In genomic region chr5:117945261-117945660, GRCh38 we compare ENCODE assay signal across 23 cellular contexts.
"Had no signal": no experiment of that assay in that cellular context is flagged by ENCODE, and none has a peak within 500 bp of the region (broad histone marks: within the 10 kb centered on the region; RNA-seq: fewer than 3 reads in every experiment).

No MANE protein-coding gene starts in this region.

- H3K36me3 ChIP-seq: Peyer's patch had no signal

- ATAC-seq: activated T-helper 17 cell treated with anti-CD3 and anti-CD28 coated beads, Interleukin-2, amount 50 U/mL, for 72 hours had no signal

- H3K27me3 ChIP-seq: Peyer's patch had no signal

- H3K27ac Mint-ChIP-seq: activated B cell treated with CpG ODN at 0.5 μM for 24 hours; activated CD4-positive, alpha-beta T cell treated with anti-CD3 and anti-CD28 coated beads, Interleukin-2, amount 10 ng/mL, durations not matched to agents 24 days and 14 days; activated naive CD4-positive, alpha-beta T cell treated with anti-CD3 and anti-CD28 coated beads for 36 hours; activated naive CD8-positive, alpha-beta T cell treated with anti-CD3 and anti-CD28 coated beads for 36 hours; activated T-helper 17 cell treated with anti-CD3 and anti-CD28 coated beads, Interleukin-2, amount 50 U/mL, for 72 hours had no signal

- H3K4me3 Mint-ChIP-seq: activated B cell treated with CpG ODN at 0.5 μM for 24 hours; activated CD4-positive, alpha-beta T cell treated with anti-CD3 and anti-CD28 coated beads, Interleukin-2, amount 10 ng/mL, durations not matched to agents 24 days and 14 days; activated naive CD4-positive, alpha-beta T cell treated with anti-CD3 and anti-CD28 coated beads for 36 hours; activated naive CD8-positive, alpha-beta T cell treated with anti-CD3 and anti-CD28 coated beads for 36 hours; activated T-helper 17 cell treated with anti-CD3 and anti-CD28 coated beads, Interleukin-2, amount 50 U/mL, for 72 hours had no signal

- H3K36me3 Mint-ChIP-seq: activated naive CD8-positive, alpha-beta T cell treated with anti-CD3 and anti-CD28 coated beads for 36 hours had no signal

- H3K27me3 Mint-ChIP-seq: activated B cell treated with CpG ODN at 0.5 μM for 24 hours; activated CD4-positive, alpha-beta T cell treated with anti-CD3 and anti-CD28 coated beads, Interleukin-2, amount 10 ng/mL, durations not matched to agents 24 days and 14 days; activated naive CD8-positive, alpha-beta T cell treated with anti-CD3 and anti-CD28 coated beads for 36 hours; activated T-helper 17 cell treated with anti-CD3 and anti-CD28 coated beads, Interleukin-2, amount 50 U/mL, for 72 hours had no signal

- H3K4me3 ChIP-seq: Peyer's patch had no signal

- DNase-seq: activated B cell treated with CpG ODN at 0.5 μM for 24 hours; activated CD4-positive, alpha-beta T cell treated with anti-CD3 and anti-CD28 coated beads for 1 hour; activated CD4-positive, alpha-beta T cell treated with anti-CD3 and anti-CD28 coated beads, Interleukin-2, amount 10 ng/mL, durations not matched to agents 24 days and 14 days; activated CD4-positive, alpha-beta T cell treated with anti-CD3 and anti-CD28 coated beads, Interleukin-2, amount 50 U/mL, for 48 hours; activated CD8-positive, alpha-beta memory T cell treated with anti-CD3 and anti-CD28 coated beads for 24 hours; activated gamma-delta T cell; activated naive CD4-positive, alpha-beta T cell treated with anti-CD3 and anti-CD28 coated beads for 36 hours; activated naive CD8-positive, alpha-beta T cell treated with anti-CD3 and anti-CD28 coated beads for 36 hours; activated T-cell treated with anti-CD3 and anti-CD28 coated beads, Interleukin-2, amount 50 U/mL, for 48 hours; anterior cingulate cortex; caudate nucleus; Kasumi-1; NCI-H1105 treated with DMSO at 0.1 percent for 48 hours; NCI-H1436 treated with DMSO at 0.1 percent for 48 hours; NCI-H187; NCI-H2081; NCI-H510A treated with DMSO at 0.1 percent for 48 hours; NCI-H69; Peyer's patch; SHP77; T-helper 2 cell; T1000 had no signal

- H3K4me1 Mint-ChIP-seq: activated B cell treated with CpG ODN at 0.5 μM for 24 hours; activated CD4-positive, alpha-beta T cell treated with anti-CD3 and anti-CD28 coated beads, Interleukin-2, amount 10 ng/mL, durations not matched to agents 24 days and 14 days; activated naive CD8-positive, alpha-beta T cell treated with anti-CD3 and anti-CD28 coated beads for 36 hours; activated T-helper 17 cell treated with anti-CD3 and anti-CD28 coated beads, Interleukin-2, amount 50 U/mL, for 72 hours had no signal

- H3K4me1 ChIP-seq: Peyer's patch had no signal

- H3K27ac ChIP-seq: Peyer's patch had no signal
